ENCODE assay signal across 1 cellular context in the genomic region with DNA sequence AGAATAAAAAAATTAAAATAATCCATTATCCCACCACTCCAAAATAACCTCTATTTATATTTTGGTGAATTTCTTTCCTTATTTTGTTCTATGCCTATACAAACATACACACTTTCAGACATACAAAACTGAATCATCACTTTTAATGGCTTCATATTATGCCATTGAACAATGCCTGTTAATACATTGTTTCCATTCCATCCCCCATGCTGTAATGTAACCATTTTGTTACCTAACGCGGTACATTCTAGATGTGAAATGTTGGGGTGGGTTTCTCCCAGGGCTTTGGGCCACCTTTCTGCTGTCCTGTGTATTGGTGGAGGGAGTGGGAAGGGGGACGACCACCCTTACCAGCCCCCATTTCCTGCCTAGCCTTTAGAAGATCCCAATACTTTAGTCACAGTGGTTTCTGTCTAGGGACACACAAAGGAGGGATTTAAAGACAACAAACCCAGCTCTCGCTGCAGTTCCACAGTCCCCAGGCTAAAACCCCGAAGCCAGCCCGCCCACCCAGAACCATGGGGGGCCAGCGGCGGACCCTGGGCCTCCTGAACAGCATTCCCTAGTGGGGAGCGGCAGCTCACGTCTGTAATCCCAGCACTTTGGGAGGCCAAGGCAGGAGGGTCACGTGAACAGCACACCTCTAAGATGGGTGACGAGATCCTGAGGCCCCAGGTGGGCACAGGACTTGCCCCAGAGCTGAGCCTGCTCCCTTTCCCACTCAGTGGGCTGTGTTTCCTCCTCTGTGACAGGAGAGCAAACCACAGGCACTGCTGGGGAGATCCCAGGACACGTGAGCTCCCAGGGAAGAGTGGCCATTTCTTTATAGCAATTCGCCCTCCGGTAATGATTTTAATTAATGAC.
TF ChIP-seq lines count a peak whose summit lies in the region.

No MANE protein-coding gene starts in this region.

TF ChIP-seq in H1, 55 proteins besides CTCF, POLR2A, EP300 and RAD21:
- no peak for TF ChIP-seq BACH1 (IDR thresholded peaks at IDR 0.05; ENCODE audit: low read length)
- TF ChIP-seq TAF7 (optimal IDR thresholded peaks at IDR 0.05; ENCODE audit: borderline replicate concordance, low read depth, low read length): no peak
- TF ChIP-seq, protein P1, sequence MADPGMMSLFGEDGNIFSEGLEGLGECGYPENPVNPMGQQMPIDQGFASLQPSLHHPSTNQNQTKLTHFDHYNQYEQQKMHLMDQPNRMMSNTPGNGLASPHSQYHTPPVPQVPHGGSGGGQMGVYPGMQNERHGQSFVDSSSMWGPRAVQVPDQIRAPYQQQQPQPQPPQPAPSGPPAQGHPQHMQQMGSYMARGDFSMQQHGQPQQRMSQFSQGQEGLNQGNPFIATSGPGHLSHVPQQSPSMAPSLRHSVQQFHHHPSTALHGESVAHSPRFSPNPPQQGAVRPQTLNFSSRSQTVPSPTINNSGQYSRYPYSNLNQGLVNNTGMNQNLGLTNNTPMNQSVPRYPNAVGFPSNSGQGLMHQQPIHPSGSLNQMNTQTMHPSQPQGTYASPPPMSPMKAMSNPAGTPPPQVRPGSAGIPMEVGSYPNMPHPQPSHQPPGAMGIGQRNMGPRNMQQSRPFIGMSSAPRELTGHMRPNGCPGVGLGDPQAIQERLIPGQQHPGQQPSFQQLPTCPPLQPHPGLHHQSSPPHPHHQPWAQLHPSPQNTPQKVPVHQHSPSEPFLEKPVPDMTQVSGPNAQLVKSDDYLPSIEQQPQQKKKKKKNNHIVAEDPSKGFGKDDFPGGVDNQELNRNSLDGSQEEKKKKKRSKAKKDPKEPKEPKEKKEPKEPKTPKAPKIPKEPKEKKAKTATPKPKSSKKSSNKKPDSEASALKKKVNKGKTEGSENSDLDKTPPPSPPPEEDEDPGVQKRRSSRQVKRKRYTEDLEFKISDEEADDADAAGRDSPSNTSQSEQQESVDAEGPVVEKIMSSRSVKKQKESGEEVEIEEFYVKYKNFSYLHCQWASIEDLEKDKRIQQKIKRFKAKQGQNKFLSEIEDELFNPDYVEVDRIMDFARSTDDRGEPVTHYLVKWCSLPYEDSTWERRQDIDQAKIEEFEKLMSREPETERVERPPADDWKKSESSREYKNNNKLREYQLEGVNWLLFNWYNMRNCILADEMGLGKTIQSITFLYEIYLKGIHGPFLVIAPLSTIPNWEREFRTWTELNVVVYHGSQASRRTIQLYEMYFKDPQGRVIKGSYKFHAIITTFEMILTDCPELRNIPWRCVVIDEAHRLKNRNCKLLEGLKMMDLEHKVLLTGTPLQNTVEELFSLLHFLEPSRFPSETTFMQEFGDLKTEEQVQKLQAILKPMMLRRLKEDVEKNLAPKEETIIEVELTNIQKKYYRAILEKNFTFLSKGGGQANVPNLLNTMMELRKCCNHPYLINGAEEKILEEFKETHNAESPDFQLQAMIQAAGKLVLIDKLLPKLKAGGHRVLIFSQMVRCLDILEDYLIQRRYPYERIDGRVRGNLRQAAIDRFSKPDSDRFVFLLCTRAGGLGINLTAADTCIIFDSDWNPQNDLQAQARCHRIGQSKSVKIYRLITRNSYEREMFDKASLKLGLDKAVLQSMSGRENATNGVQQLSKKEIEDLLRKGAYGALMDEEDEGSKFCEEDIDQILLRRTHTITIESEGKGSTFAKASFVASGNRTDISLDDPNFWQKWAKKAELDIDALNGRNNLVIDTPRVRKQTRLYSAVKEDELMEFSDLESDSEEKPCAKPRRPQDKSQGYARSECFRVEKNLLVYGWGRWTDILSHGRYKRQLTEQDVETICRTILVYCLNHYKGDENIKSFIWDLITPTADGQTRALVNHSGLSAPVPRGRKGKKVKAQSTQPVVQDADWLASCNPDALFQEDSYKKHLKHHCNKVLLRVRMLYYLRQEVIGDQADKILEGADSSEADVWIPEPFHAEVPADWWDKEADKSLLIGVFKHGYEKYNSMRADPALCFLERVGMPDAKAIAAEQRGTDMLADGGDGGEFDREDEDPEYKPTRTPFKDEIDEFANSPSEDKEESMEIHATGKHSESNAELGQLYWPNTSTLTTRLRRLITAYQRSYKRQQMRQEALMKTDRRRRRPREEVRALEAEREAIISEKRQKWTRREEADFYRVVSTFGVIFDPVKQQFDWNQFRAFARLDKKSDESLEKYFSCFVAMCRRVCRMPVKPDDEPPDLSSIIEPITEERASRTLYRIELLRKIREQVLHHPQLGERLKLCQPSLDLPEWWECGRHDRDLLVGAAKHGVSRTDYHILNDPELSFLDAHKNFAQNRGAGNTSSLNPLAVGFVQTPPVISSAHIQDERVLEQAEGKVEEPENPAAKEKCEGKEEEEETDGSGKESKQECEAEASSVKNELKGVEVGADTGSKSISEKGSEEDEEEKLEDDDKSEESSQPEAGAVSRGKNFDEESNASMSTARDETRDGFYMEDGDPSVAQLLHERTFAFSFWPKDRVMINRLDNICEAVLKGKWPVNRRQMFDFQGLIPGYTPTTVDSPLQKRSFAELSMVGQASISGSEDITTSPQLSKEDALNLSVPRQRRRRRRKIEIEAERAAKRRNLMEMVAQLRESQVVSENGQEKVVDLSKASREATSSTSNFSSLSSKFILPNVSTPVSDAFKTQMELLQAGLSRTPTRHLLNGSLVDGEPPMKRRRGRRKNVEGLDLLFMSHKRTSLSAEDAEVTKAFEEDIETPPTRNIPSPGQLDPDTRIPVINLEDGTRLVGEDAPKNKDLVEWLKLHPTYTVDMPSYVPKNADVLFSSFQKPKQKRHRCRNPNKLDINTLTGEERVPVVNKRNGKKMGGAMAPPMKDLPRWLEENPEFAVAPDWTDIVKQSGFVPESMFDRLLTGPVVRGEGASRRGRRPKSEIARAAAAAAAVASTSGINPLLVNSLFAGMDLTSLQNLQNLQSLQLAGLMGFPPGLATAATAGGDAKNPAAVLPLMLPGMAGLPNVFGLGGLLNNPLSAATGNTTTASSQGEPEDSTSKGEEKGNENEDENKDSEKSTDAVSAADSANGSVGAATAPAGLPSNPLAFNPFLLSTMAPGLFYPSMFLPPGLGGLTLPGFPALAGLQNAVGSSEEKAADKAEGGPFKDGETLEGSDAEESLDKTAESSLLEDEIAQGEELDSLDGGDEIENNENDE (IDR thresholded peaks at IDR 0.05; ENCODE audit: insufficient replicate concordance, low read length): no peak
- TF ChIP-seq CEBPB (IDR thresholded peaks at IDR 0.05; ENCODE audit: low read depth, low read length): no peak
- TF ChIP-seq NRF1 (IDR thresholded peaks at IDR 0.05; ENCODE audit: low read depth, low read length): no peak
- TF ChIP-seq CHD2 (IDR thresholded peaks at IDR 0.05; ENCODE audit: low read length): no peak
- TF ChIP-seq JUN (IDR thresholded peaks at IDR 0.05; ENCODE audit: low read depth, low read length): no peak
- TF ChIP-seq, protein P2, sequence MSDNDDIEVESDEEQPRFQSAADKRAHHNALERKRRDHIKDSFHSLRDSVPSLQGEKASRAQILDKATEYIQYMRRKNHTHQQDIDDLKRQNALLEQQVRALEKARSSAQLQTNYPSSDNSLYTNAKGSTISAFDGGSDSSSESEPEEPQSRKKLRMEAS (IDR thresholded peaks at IDR 0.05): no peak
- TF ChIP-seq TEAD4 (IDR thresholded peaks at IDR 0.05; ENCODE audit: low read depth, low read length): no peak
- TF ChIP-seq JUND (IDR thresholded peaks at IDR 0.05; ENCODE audit: low read length): no peak
- no peak for TF ChIP-seq HDAC6 (IDR thresholded peaks at IDR 0.05; ENCODE audit: low read depth, low read length)
- no peak for TF ChIP-seq SIRT6 (IDR thresholded peaks at IDR 0.05; ENCODE audit: low read length)
- no peak for TF ChIP-seq HDAC2 (IDR thresholded peaks at IDR 0.05; ENCODE audit: borderline replicate concordance in 1 of 2, low read depth in 2 of 2, low read length in 2 of 2)
- TF ChIP-seq SIX5 (IDR thresholded peaks at IDR 0.05; ENCODE audit: low read depth, low read length): no peak
